Comparison of ENCODE assay signal across 9 cellular contexts in genomic region chr2:6916736-6917070, GRCh38. TPM values are rescaled to one million over a fixed set of nuclear protein-coding genes. Genes with fewer than 3 reads are reported as not detected.
A peak's percentile ranks its signal among the peaks of the same experiment; 100 is the strongest.
DNase-seq lines count a peak whose midpoint lies in the region; ATAC-seq and TF ChIP-seq lines count a peak whose summit lies in the region.
"Had no signal": no experiment of that assay in that cellular context is flagged by ENCODE, and none has a peak within 500 bp of the region (broad histone marks: within the 10 kb centered on the region; RNA-seq: fewer than 3 reads in every experiment).

No MANE protein-coding gene starts in this region.

- H4K20me1 ChIP-seq in DOHH2 (ENCODE audit: control insufficient read depth, insufficient read depth, low read depth, low read length): no peaks in the 10 kb centered on the region

- peak overlapping the region; percentile 67 for H3K9ac ChIP-seq in SK-N-MC (ENCODE audit: insufficient read length)

- intact Hi-C loops in psoas muscle (cut with DNase I): loop anchor here (1.0 to 5.0 kb wide), 3 partner anchors 39 to 116 kb away; no protein-coding TSS in a partner anchor

- no peaks in the 10 kb centered on the region for H3F3A ChIP-seq in DOHH2 (ENCODE audit: control insufficient read depth, insufficient read depth)

- no peak for DNase-seq in SK-N-MC (ENCODE audit: low read depth, low spot score)
- no peak for DNase-seq in epithelial cell of proximal tubule (ENCODE audit: low read depth)
- DNase-seq in psoas muscle: no peak
- no peak for DNase-seq in G401 (ENCODE audit: low spot score)
- DNase-seq in NOMO-1 (lab: John Stamatoyannopoulos, UW; ENCODE audit: unreplicated experiment in 2 of 2): no peak
- DNase-seq: foreskin keratinocyte had no signal

- H3K79me2 ChIP-seq in DOHH2 (ENCODE audit: control insufficient read depth, low read length): no peaks in the 10 kb centered on the region

- no peak for ATAC-seq in psoas muscle
- ATAC-seq in GM21529 (IDR thresholded peaks at IDR 0.05; ENCODE audit: unreplicated experiment): no peak
- no peak for ATAC-seq in GM18861 (IDR thresholded peaks at IDR 0.05; ENCODE audit: unreplicated experiment)

- H3K4me3 ChIP-seq in DOHH2 (ENCODE audit: low read length) (0 out of 2 replicates have a peak overlapping the region, but pooled peaks have one; percentile 24), SK-N-MC (peak overlapping the region; percentile 71), epithelial cell of proximal tubule (ENCODE audit: low read depth, low read length) (peak overlapping the region; percentile 39), psoas muscle (peak overlapping the region; percentile 49)

- 50 to 55% (median 52%) methylated on average over 8 of the region's 8 CpGs for WGBS in psoas muscle, 3 donors

- H3K9me3 ChIP-seq in DOHH2 (ENCODE audit: control insufficient read depth, insufficient read depth, low read length) (no peaks in the 10 kb centered on the region), SK-N-MC (ENCODE audit: low read depth, low read length) (no peaks in the 10 kb centered on the region), psoas muscle (no peaks in the 10 kb centered on the region)

- H3K9me2 ChIP-seq in DOHH2 (replicated peaks; ENCODE audit: control insufficient read depth, low read length): no peaks in the 10 kb centered on the region

- H3K4me1 ChIP-seq in DOHH2 (ENCODE audit: control insufficient read depth, low read length) (no peaks in the 10 kb centered on the region), psoas muscle (peaks cover 25% of the 10 kb centered on the region)
- H3K4me1 ChIP-seq: foreskin keratinocyte had no signal

- H3K4me2 ChIP-seq in DOHH2 (ENCODE audit: low read length): no peak overlapping the region

- H3K27me3 ChIP-seq in DOHH2 (ENCODE audit: control insufficient read depth, low read length) (no peaks in the 10 kb centered on the region), psoas muscle (ENCODE audit: insufficient read depth in 3 of 3, low read length in 2 of 3) (no peaks in the 10 kb centered on the region)
- H3K27me3 ChIP-seq: foreskin keratinocyte had no signal

- H3K36me3 ChIP-seq in DOHH2 (ENCODE audit: control insufficient read depth, low read length): no peaks in the 10 kb centered on the region
- H3K36me3 ChIP-seq in SK-N-MC (ENCODE audit: insufficient read depth, low read length): no peaks in the 10 kb centered on the region
- no peaks in the 10 kb centered on the region for H3K36me3 ChIP-seq in psoas muscle (ENCODE audit: insufficient read depth in 1 of 2, low read depth in 1 of 2)

- TF ChIP-seq CTCF in DOHH2 (IDR thresholded peaks at IDR 0.05; ENCODE audit: low read depth, low read length, poor library complexity, severe bottlenecking) (no peak), epithelial cell of proximal tubule (conservative IDR thresholded peaks at IDR 0.05; ENCODE audit: low read depth, low read length) (no peak), psoas muscle (IDR thresholded peaks at IDR 0.05) (no peak)

- in situ Hi-C loops in G401 (cut with HindIII; ENCODE audit: low sequenced_read_pairs): no loop called here

- no peak overlapping the region for H3K27ac ChIP-seq in DOHH2 (ENCODE audit: low read depth, low read length)
- no peak overlapping the region for H3K27ac ChIP-seq in SK-N-MC
- H3K27ac ChIP-seq in psoas muscle: peak overlapping the region; percentile 30

RNA-seq across cellular contexts. Expression of gene RNF144A, which starts 0.5 kb away (rescaled TPM):
- total RNA-seq in epithelial cell of proximal tubule (14.1 and 17.4 TPM in 2 replicates), psoas muscle (10 to 100 TPM in 2 of 4 donors, 1 to 10 TPM in 2; 8.2 to 15.6 (median 11.9) TPM)
- 1 to 10 TPM; 2.4 to 8.7 (median 5.4) TPM for polyA plus RNA-seq in psoas muscle
- total RNA-seq in G401 (2014; rRNA removed; shearing (Covaris generic)): 3.3 and 13.4 TPM in 2 replicates

RNA-seq across cellular contexts. Expression of gene RSAD2, which starts 39.1 kb away (rescaled TPM):
- total RNA-seq in epithelial cell of proximal tubule: under 0.01 and 0.65 TPM in 2 replicates
- 1 to 10 TPM; 1.7 to 3.1 (median 2.6) TPM for total RNA-seq in psoas muscle
- polyA plus RNA-seq in psoas muscle: 1 to 10 TPM in 2 of 3 donors, under 1 TPM in 1; 0.95 to 2.7 (median 2.1) TPM
- total RNA-seq in G401 (2014; rRNA removed; shearing (Covaris generic)): not detected in 2 replicates

RNA-seq across cellular contexts. Expression of gene CMPK2, which starts 51.0 kb away (rescaled TPM):
- 4.3 and 4.6 TPM in 2 replicates for total RNA-seq in epithelial cell of proximal tubule
- total RNA-seq in psoas muscle: 1 to 10 TPM; 1.6 to 4.2 (median 3.6) TPM
- polyA plus RNA-seq in psoas muscle: 1 to 10 TPM; 1.3 to 1.7 (median 1.6) TPM
- not detected in 2 replicates for total RNA-seq in G401 (2014; rRNA removed; shearing (Covaris generic))
